In the genomic region with DNA sequence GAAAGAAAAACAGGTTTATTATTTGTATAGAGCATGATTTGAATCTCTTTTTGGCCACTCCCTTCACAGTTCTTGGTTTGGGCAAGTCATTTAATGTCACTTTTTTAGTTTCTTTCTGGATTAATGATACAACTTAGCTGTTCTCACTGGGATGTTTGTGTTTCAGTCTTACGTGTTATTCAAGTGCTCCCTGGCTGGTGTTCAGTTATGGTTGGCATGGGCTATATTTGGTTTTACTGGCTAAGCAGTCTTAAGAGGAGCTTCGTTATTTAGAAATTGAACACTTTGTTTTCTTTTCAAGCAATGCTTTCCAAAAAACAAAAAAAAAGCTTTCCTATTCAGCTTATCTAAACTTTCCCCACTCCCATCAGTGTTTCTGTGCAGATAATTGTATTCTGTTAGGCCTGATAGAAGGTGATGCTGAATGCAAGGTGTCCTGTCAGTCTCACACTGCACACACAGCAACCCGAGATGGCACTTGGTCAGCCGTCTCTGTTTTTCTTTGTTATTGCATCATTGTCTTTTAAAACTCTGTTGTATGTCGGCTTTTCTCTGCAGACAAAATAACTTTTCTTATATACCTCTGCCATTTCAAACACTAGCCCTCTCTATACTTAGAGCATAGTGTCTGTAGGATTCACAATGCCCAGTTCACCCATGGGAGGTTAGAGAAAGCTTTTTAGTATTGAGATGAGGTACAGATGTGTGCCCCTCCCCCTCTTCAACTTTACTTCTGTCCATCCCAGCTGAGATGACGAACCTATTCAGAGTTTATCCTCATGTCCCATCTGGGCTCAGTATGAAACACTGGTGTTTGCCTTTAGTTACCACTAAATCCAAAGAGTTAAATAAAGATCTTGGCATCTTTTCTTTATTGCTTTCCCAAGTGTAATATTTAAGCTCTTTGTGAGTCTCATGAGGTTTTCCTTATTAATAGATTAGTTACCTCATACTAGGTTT, we compare ENCODE assay signal across 14 cellular contexts.
DNase-seq lines count a peak whose midpoint lies in the region; ATAC-seq and TF ChIP-seq lines count a peak whose summit lies in the region.
"Had no signal": no experiment of that assay in that cellular context is flagged by ENCODE, and none has a peak within 500 bp of the region (broad histone marks: within the 10 kb centered on the region; RNA-seq: fewer than 3 reads in every experiment).

No MANE protein-coding gene starts in this region.

- no peaks in the 10 kb centered on the region for H3K4me1 Mint-ChIP-seq in activated naive CD8-positive, alpha-beta T cell (ENCODE audit: low read depth)
- peaks cover 3% of the 10 kb centered on the region for H3K4me1 Mint-ChIP-seq in activated naive CD8-positive, alpha-beta T cell treated with anti-CD3 and anti-CD28 coated beads, Interleukin-2, amount 50 U/mL, for 24 hours

- H3K9me3 ChIP-seq in osteoblast (ENCODE audit: low read depth, low read length) (no peaks in the 10 kb centered on the region), aorta (ENCODE audit: control insufficient read depth, low read length) (no peaks in the 10 kb centered on the region), WERI-Rb-1 (ENCODE audit: severe bottlenecking) (no peaks in the 10 kb centered on the region)
- H3K9me3 ChIP-seq: mucosa of descending colon, tibial nerve had no signal

- 3 to 9% methylated on average over 6 of the region's 6 CpGs for WGBS in aorta, 2 donors

- H3K27me3 Mint-ChIP-seq in activated naive CD8-positive, alpha-beta T cell = no peaks in the 10 kb centered on the region
- H3K27me3 Mint-ChIP-seq in activated naive CD8-positive, alpha-beta T cell treated with anti-CD3 and anti-CD28 coated beads, Interleukin-2, amount 50 U/mL, for 24 hours = no peaks in the 10 kb centered on the region

- no peak overlapping the region for H3K4me3 Mint-ChIP-seq in activated naive CD8-positive, alpha-beta T cell
- no peak overlapping the region for H3K4me3 Mint-ChIP-seq in activated naive CD8-positive, alpha-beta T cell treated with anti-CD3 and anti-CD28 coated beads, Interleukin-2, amount 50 U/mL, for 24 hours

- no peaks in the 10 kb centered on the region for H3K79me2 ChIP-seq in osteoblast (ENCODE audit: insufficient read depth, low read length)

- no peak for ATAC-seq in activated naive CD8-positive, alpha-beta T cell treated with anti-CD3 and anti-CD28 coated beads, Interleukin-2, amount 50 U/mL, for 24 hours
- peak; percentile 88 for ATAC-seq in aorta (ENCODE audit: low FRiP score)
- ATAC-seq in HG03280 (IDR thresholded peaks at IDR 0.05; ENCODE audit: unreplicated experiment) = no peak
- ATAC-seq: mucosa of descending colon had no signal

- no peak for TF ChIP-seq CTCF in fibroblast of mammary gland (conservative IDR thresholded peaks at IDR 0.05; ENCODE audit: control insufficient read depth, insufficient read depth, low read depth, low read length)
- TF ChIP-seq CTCF in osteoblast (IDR thresholded peaks at IDR 0.05; ENCODE audit: extremely low read depth, low read depth, low read length) = no peak
- no peak for TF ChIP-seq CTCF in WERI-Rb-1 (IDR thresholded peaks at IDR 0.05; ENCODE audit: low read depth, low read length)

- H4K20me1 ChIP-seq in osteoblast (ENCODE audit: insufficient read depth, low read length) = no peaks in the 10 kb centered on the region

- H3K27ac Mint-ChIP-seq in activated naive CD8-positive, alpha-beta T cell = peak overlapping the region; percentile 14
- H3K27ac Mint-ChIP-seq in activated naive CD8-positive, alpha-beta T cell treated with anti-CD3 and anti-CD28 coated beads, Interleukin-2, amount 50 U/mL, for 24 hours = no peak overlapping the region

- H3K27ac ChIP-seq in osteoblast (ENCODE audit: low read depth, low read length) = peak overlapping the region; percentile 59
- H3K27ac ChIP-seq in aorta (ENCODE audit: low read depth in 1 of 2, low read length in 2 of 2) = peak overlapping the region; percentile 22 to 87
- no peak overlapping the region for H3K27ac ChIP-seq in WERI-Rb-1

- intact Hi-C loops in aorta (cut with DNase I) = loop anchor here (2.0 to 10.0 kb wide), 3 partner anchors 95 to 327 kb away; a partner anchor contains a TSS

- H3K27me3 ChIP-seq in osteoblast (ENCODE audit: insufficient read depth, low read length) (no peaks in the 10 kb centered on the region), aorta (ENCODE audit: control insufficient read depth in 1 of 2, insufficient read depth in 2 of 2, low read length in 1 of 2) (no peaks in the 10 kb centered on the region), H7 (ENCODE audit: control insufficient read depth, insufficient read depth, low read length) (no peaks in the 10 kb centered on the region), WERI-Rb-1 (ENCODE audit: insufficient read depth, low read depth, severe bottlenecking) (no peaks in the 10 kb centered on the region)
- H3K27me3 ChIP-seq: tibial nerve had no signal

- peaks cover 22% of the 10 kb centered on the region for H3K36me3 Mint-ChIP-seq in activated naive CD8-positive, alpha-beta T cell
- peaks cover 50% of the 10 kb centered on the region for H3K36me3 Mint-ChIP-seq in activated naive CD8-positive, alpha-beta T cell treated with anti-CD3 and anti-CD28 coated beads, Interleukin-2, amount 50 U/mL, for 24 hours (ENCODE audit: low read depth)

- H3K4me1 ChIP-seq in osteoblast (ENCODE audit: insufficient read depth, low read length) = peaks cover 20% of the 10 kb centered on the region
- peaks cover 0 to 3% of the 10 kb centered on the region in 2 donors for H3K4me1 ChIP-seq in aorta (ENCODE audit: control insufficient read depth in 1 of 2, insufficient read depth in 2 of 2, low read length in 2 of 2)

- H3K36me3 ChIP-seq in osteoblast (ENCODE audit: insufficient read depth, low read length) (peaks cover 52% of the 10 kb centered on the region), aorta (ENCODE audit: control insufficient read depth in 1 of 2, insufficient read depth in 2 of 2, low read length in 1 of 2) (peaks cover 0 to 9% of the 10 kb centered on the region in 2 donors), H7 (replicated peaks; ENCODE audit: control insufficient read depth, insufficient read depth, low read length) (peaks cover 10% of the 10 kb centered on the region), WERI-Rb-1 (peaks cover 10% of the 10 kb centered on the region)

- H3K4me3 ChIP-seq in fibroblast of mammary gland (ENCODE audit: control insufficient read depth, low read depth, low read length) (no peak overlapping the region), osteoblast (ENCODE audit: insufficient read depth, low read length) (peak overlapping the region; percentile 13), aorta (ENCODE audit: low read length in 2 of 2) (no peak overlapping the region), H7 (ENCODE audit: insufficient read depth, low read depth, low read length) (no peak overlapping the region), WERI-Rb-1 (ENCODE audit: low read depth, low read length) (no peak overlapping the region)
- H3K4me3 ChIP-seq: mucosa of descending colon, tibial nerve had no signal

- H3K9me3 Mint-ChIP-seq in activated naive CD8-positive, alpha-beta T cell (ENCODE audit: low read depth) = no peaks in the 10 kb centered on the region
- no peaks in the 10 kb centered on the region for H3K9me3 Mint-ChIP-seq in activated naive CD8-positive, alpha-beta T cell treated with anti-CD3 and anti-CD28 coated beads, Interleukin-2, amount 50 U/mL, for 24 hours

- DNase-seq in activated naive CD8-positive, alpha-beta T cell treated with anti-CD3 and anti-CD28 coated beads, Interleukin-2, amount 50 U/mL, for 24 hours = no peak
- DNase-seq in fibroblast of mammary gland (ENCODE audit: low read depth) (peak; percentile 24), osteoblast (ENCODE audit: insufficient read length, low spot score, missing footprints) (peak; percentile 49), aorta (peak in 1 of 2 donors; percentile 63), H7 (no peak), WERI-Rb-1 (no peak)
- DNase-seq: COR-L47, Karpas-422, NCI-H1930, retina had no signal

- H3K4me2 ChIP-seq in osteoblast (ENCODE audit: insufficient read depth, low read length) = peak overlapping the region; percentile 65

- H2AFZ ChIP-seq in osteoblast (ENCODE audit: low read length) = no peak overlapping the region

Comparison
In these comparisons a context has a peak if more than half of its experiments do, and no peak if none do; other contexts are left out.
1. DNase-seq: peak in fibroblast of mammary gland (single experiment) and osteoblast (single experiment); none in activated naive CD8-positive, alpha-beta T cell treated with anti-CD3 and anti-CD28 coated beads, Interleukin-2, amount 50 U/mL, for 24 hours (single experiment), H7 (single experiment) and WERI-Rb-1 (single experiment).